ENCODE assay signal across 29 cellular contexts in genomic region chr7:79497728-79498127, GRCh38.
"Had no signal": no experiment of that assay in that cellular context is flagged by ENCODE, and none has a peak within 500 bp of the region (broad histone marks: within the 10 kb centered on the region; RNA-seq: fewer than 3 reads in every experiment).

No MANE protein-coding gene starts in this region.

- H3K4me1 Mint-ChIP-seq: stimulated activated effector memory CD8-positive, alpha-beta T cell treated with anti-CD3 and anti-CD28 coated beads, Interleukin-12 subunit alpha, Interleukin-12 subunit beta, amount 100 ng/mL, for 72 hours; stimulated activated memory B cell treated with anti-CD40 and anti-IgM and Interleukin-4, amounts not matched to agents 10 μg/mL and 1 μg/mL and 100 μg/mL, for 72 hours; stimulated activated naive B cell treated with anti-CD40 and anti-IgM and Interleukin-4, amounts not matched to agents 10 μg/mL and 1 μg/mL and 100 μg/mL, for 72 hours; stimulated activated naive CD8-positive, alpha-beta T cell treated with anti-CD3 and anti-CD28 coated beads, Interleukin-15, amount 100 ng/mL, for 72 hours had no signal

- H3K27ac ChIP-seq: stomach, suprapubic skin, testis, thoracic aorta, thyroid gland, tibial artery, tibial nerve, transverse colon, upper lobe of left lung, upper lobe of right lung, uterus, vagina had no signal

- H3K36me3 Mint-ChIP-seq: stimulated activated effector memory CD8-positive, alpha-beta T cell treated with anti-CD3 and anti-CD28 coated beads, Interleukin-12 subunit alpha, Interleukin-12 subunit beta, amount 100 ng/mL, for 72 hours; stimulated activated memory B cell treated with anti-CD40 and anti-IgM and Interleukin-4, amounts not matched to agents 10 μg/mL and 1 μg/mL and 100 μg/mL, for 72 hours; stimulated activated naive B cell treated with anti-CD40 and anti-IgM and Interleukin-4, amounts not matched to agents 10 μg/mL and 1 μg/mL and 100 μg/mL, for 72 hours; type B pancreatic cell had no signal

- H3K4me3 Mint-ChIP-seq: stimulated activated effector memory CD8-positive, alpha-beta T cell treated with anti-CD3 and anti-CD28 coated beads, Interleukin-12 subunit alpha, Interleukin-12 subunit beta, amount 100 ng/mL, for 72 hours; stimulated activated memory B cell treated with anti-CD40 and anti-IgM and Interleukin-4, amounts not matched to agents 10 μg/mL and 1 μg/mL and 100 μg/mL, for 72 hours; stimulated activated naive B cell treated with anti-CD40 and anti-IgM and Interleukin-4, amounts not matched to agents 10 μg/mL and 1 μg/mL and 100 μg/mL, for 72 hours; stimulated activated naive CD8-positive, alpha-beta T cell treated with anti-CD3 and anti-CD28 coated beads, Interleukin-15, amount 100 ng/mL, for 72 hours; stimulated activated naive CD8-positive, alpha-beta T cell treated with anti-CD3 and anti-CD28 coated beads, Interleukin-15, Interleukin-2, amounts not matched to agents 100 ng/mL and 50 ng/mL, for 24 hours; type B pancreatic cell had no signal

- H3K4me1 ChIP-seq: stomach, suprapubic skin, testis, thyroid gland, tibial artery, tibial nerve, transverse colon, upper lobe of left lung, upper lobe of right lung, uterus, vagina had no signal

- DNase-seq: stimulated activated CD4-positive, alpha-beta T cell treated with anti-CD3 and anti-CD28 coated beads, Interleukin-1b, Interleukin-23, amount 100 ng/mL, for 48 hours; stimulated activated CD4-positive, alpha-beta T cell treated with anti-CD3 and anti-CD28 coated beads, Interleukin-2, amount 100 ng/mL, for 24 hours; stimulated activated CD4-positive, alpha-beta T cell treated with anti-CD3 and anti-CD28 coated beads, Interleukin-2, amount 100 ng/mL, for 48 hours; stimulated activated CD4-positive, alpha-beta T cell treated with anti-CD3 and anti-CD28 coated beads, Interleukin-4, amount 100 ng/mL, for 24 hours; stimulated activated CD4-positive, alpha-beta T cell treated with anti-CD3 and anti-CD28 coated beads, Interleukin-4, amount 100 ng/mL, for 4 hours; stimulated activated CD8-positive, alpha-beta memory T cell treated with anti-CD3 and anti-CD28 coated beads, Interleukin-4, amount 100 ng/mL, for 48 hours; stimulated activated naive B cell treated with anti-CD40 and anti-IgM and Interleukin-4, amounts not matched to agents 10 μg/mL and 1 μg/mL and 100 μg/mL, for 72 hours; stimulated activated naive CD4-positive, alpha-beta T cell; stimulated activated naive CD4-positive, alpha-beta T cell treated with Interleukin-2 at 50 U/mL for 16 hours; stimulated activated naive CD8-positive, alpha-beta T cell treated with anti-CD3 and anti-CD28 coated beads, Interleukin-15, amount 100 ng/mL, for 72 hours; stimulated activated naive CD8-positive, alpha-beta T cell treated with anti-CD3 and anti-CD28 coated beads, Interleukin-15, Interleukin-2, amounts not matched to agents 100 U/mL and 50 U/mL, for 24 hours; stomach; substantia nigra; testis; thyroid gland; tibial artery; transverse colon; trophoblast cell; upper lobe of left lung; upper lobe of right lung; uterus had no signal

- H3K9me3 ChIP-seq: stomach, suprapubic skin, testis, thoracic aorta, thyroid gland, tibial artery, tibial nerve, transverse colon, upper lobe of left lung, upper lobe of right lung, uterus, vagina had no signal

- H3K36me3 ChIP-seq: stomach, suprapubic skin, thoracic aorta, thyroid gland, tibial artery, tibial nerve, transverse colon, upper lobe of left lung, upper lobe of right lung, uterus, vagina had no signal

- H3K27ac Mint-ChIP-seq: stimulated activated effector memory CD8-positive, alpha-beta T cell treated with anti-CD3 and anti-CD28 coated beads, Interleukin-12 subunit alpha, Interleukin-12 subunit beta, amount 100 ng/mL, for 72 hours; stimulated activated memory B cell treated with anti-CD40 and anti-IgM and Interleukin-4, amounts not matched to agents 10 μg/mL and 1 μg/mL and 100 μg/mL, for 72 hours; stimulated activated naive B cell treated with anti-CD40 and anti-IgM and Interleukin-4, amounts not matched to agents 10 μg/mL and 1 μg/mL and 100 μg/mL, for 72 hours; stimulated activated naive CD8-positive, alpha-beta T cell treated with anti-CD3 and anti-CD28 coated beads, Interleukin-15, amount 100 ng/mL, for 72 hours; stimulated activated naive CD8-positive, alpha-beta T cell treated with anti-CD3 and anti-CD28 coated beads, Interleukin-15, Interleukin-2, amounts not matched to agents 100 ng/mL and 50 ng/mL, for 24 hours; type B pancreatic cell had no signal

- H3K27me3 Mint-ChIP-seq: stimulated activated memory B cell treated with anti-CD40 and anti-IgM and Interleukin-4, amounts not matched to agents 10 μg/mL and 1 μg/mL and 100 μg/mL, for 72 hours; stimulated activated naive B cell treated with anti-CD40 and anti-IgM and Interleukin-4, amounts not matched to agents 10 μg/mL and 1 μg/mL and 100 μg/mL, for 72 hours; stimulated activated naive CD8-positive, alpha-beta T cell treated with anti-CD3 and anti-CD28 coated beads, Interleukin-15, amount 100 ng/mL, for 72 hours; stimulated activated naive CD8-positive, alpha-beta T cell treated with anti-CD3 and anti-CD28 coated beads, Interleukin-15, Interleukin-2, amounts not matched to agents 100 ng/mL and 50 ng/mL, for 24 hours; type B pancreatic cell had no signal

- H3K9me3 Mint-ChIP-seq: stimulated activated naive CD8-positive, alpha-beta T cell treated with anti-CD3 and anti-CD28 coated beads, Interleukin-15, amount 100 ng/mL, for 72 hours; stimulated activated naive CD8-positive, alpha-beta T cell treated with anti-CD3 and anti-CD28 coated beads, Interleukin-15, Interleukin-2, amounts not matched to agents 100 ng/mL and 50 ng/mL, for 24 hours; type B pancreatic cell had no signal

- H3K27me3 ChIP-seq: stomach, suprapubic skin, testis, thyroid gland, tibial artery, tibial nerve, transverse colon, upper lobe of left lung, upper lobe of right lung, uterus, vagina had no signal

- H3K4me3 ChIP-seq: stomach, suprapubic skin, testis, thoracic aorta, thyroid gland, tibial artery, tibial nerve, transverse colon, upper lobe of left lung, upper lobe of right lung, uterus, vagina had no signal
